1 cellular context compared by ENCODE assay signal in genomic region chr3:123346041-123346440, GRCh38.
TF ChIP-seq lines count a peak whose summit lies in the region.

No MANE protein-coding gene starts in this region.

TF ChIP-seq in H1, 55 proteins besides CTCF, POLR2A, EP300 and RAD21 (continued from another document):
- TF ChIP-seq KDM1A (IDR thresholded peaks at IDR 0.05; ENCODE audit: borderline replicate concordance, low read length), result no peak
- TF ChIP-seq GTF2F1 (IDR thresholded peaks at IDR 0.05; ENCODE audit: borderline replicate concordance, low read depth, low read length), result no peak
- TF ChIP-seq CHD1 (IDR thresholded peaks at IDR 0.05; ENCODE audit: low read depth, low read length), result no peak
- TF ChIP-seq BCL11A (IDR thresholded peaks at IDR 0.05; ENCODE audit: low read depth in 2 of 2, low read length in 2 of 2), result no peak
- TF ChIP-seq JUN (IDR thresholded peaks at IDR 0.05; ENCODE audit: low read depth, low read length), result no peak
